17 cellular contexts compared by ENCODE assay signal in genomic region chr1:202101182-202101581, GRCh38. TPM values are rescaled to one million over a fixed set of nuclear protein-coding genes. Genes with fewer than 3 reads are reported as not detected.
A peak's percentile ranks its signal among the peaks of the same experiment; 100 is the strongest.
DNase-seq lines count a peak whose midpoint lies in the region; ATAC-seq, FAIRE-seq and TF ChIP-seq lines count a peak whose summit lies in the region.
"Had no signal": no experiment of that assay in that cellular context is flagged by ENCODE, and none has a peak within 500 bp of the region (broad histone marks: within the 10 kb centered on the region; RNA-seq: fewer than 3 reads in every experiment).

No MANE protein-coding gene starts in this region.

- H3K36me3 ChIP-seq in uterus: no peaks in the 10 kb centered on the region
- H3K36me3 ChIP-seq: right lobe of liver, thoracic aorta had no signal

- intact Hi-C loops in Calu3 (cut with micrococcal nuclease; ENCODE audit: unreplicated experiment): loop anchor here (2.0 kb wide), 1 partner anchor 18 kb away; no protein-coding TSS in a partner anchor
- intact Hi-C loops in uterus (cut with DNase I; ENCODE audit: low total_unique reads): no loop called here

- FAIRE-seq in A549 (lab: Jason Lieb, UNC): no peak
- FAIRE-seq: astrocyte had no signal

- H3K27ac Mint-ChIP-seq in Calu3 (ENCODE audit: unreplicated experiment) (peak overlapping the region; percentile 92), HFFc6 (no peak overlapping the region)
- H3K27ac Mint-ChIP-seq: activated naive CD4-positive, alpha-beta T cell treated with anti-CD3 and anti-CD28 coated beads for 36 hours; T-helper 1 cell treated with Interleukin-12 subunit alpha and Interleukin-12 subunit beta and Interleukin-4 antibody, amounts not matched to agents 30 μg/mL and 1 μg/mL, for 36 hours had no signal

- no peaks in the 10 kb centered on the region for H3K27me3 ChIP-seq in foreskin keratinocyte
- no peaks in the 10 kb centered on the region for H3K27me3 ChIP-seq in uterus
- H3K27me3 ChIP-seq: right lobe of liver had no signal

- TF ChIP-seq RAD21 in A549 (conservative IDR thresholded peaks at IDR 0.05 in 1 of 2, IDR thresholded peaks at IDR 0.05 in 1 of 2): peak; percentile 34 to 40; a peak in 3 of 5 replicates

- peak in 1 of 2 experiments; percentile 64 for DNase-seq in A549 (ENCODE audit: low read depth in 1 of 2, low spot score in 1 of 2)
- DNase-seq in Calu3: peak; percentile 80
- peak; percentile 39 for DNase-seq in NCI-H226
- no peak for DNase-seq in foreskin keratinocyte
- no peak for DNase-seq in uterus
- no peak for DNase-seq in HFFc6
- DNase-seq: activated CD4-positive, CD25-positive, alpha-beta regulatory T cell treated with anti-CD3 and anti-CD28 coated beads, Interleukin-2, amount 50 U/mL, for 72 hours; activated naive CD4-positive, alpha-beta T cell treated with anti-CD3 and anti-CD28 coated beads for 36 hours; DND-41; mesenchymal stem cell; right lobe of liver had no signal

- peak overlapping the region; percentile 22; the same call in 2 of the 3 replicates for H3K4me2 ChIP-seq in A549

- H3K27ac ChIP-seq in A549 (peak overlapping the region; percentile 53 to 75; a peak in 5 of 6 replicates), foreskin keratinocyte (no peak overlapping the region), uterus (no peak overlapping the region)
- H3K27ac ChIP-seq: right lobe of liver, thoracic aorta had no signal

- no TSS peak for BruUV-seq in Calu3 (replicated peaks; lab: Mats Ljungman, UMichigan)

- CTCF ChIA-PET in A549 (lab: Yijun Ruan, JAX): interaction anchor here (0.6 to 3.2 kb wide), 11 partner anchors 10 to 101 kb away, joined by 3 to 13 read pairs (median 5); partner anchors contain the start of genes ELF3 and GPR37L1
- CTCF ChIA-PET in Calu3 (lab: Charles Lee): interaction anchor here (0.9 to 2.0 kb wide), 9 partner anchors 12 to 101 kb away, joined by 3 to 10 read pairs (median 6); no protein-coding TSS in a partner anchor

- TF ChIP-seq EP300 in A549 (IDR thresholded peaks at IDR 0.05): no peak

- H3K4me3 Mint-ChIP-seq in Calu3 (ENCODE audit: low read depth, unreplicated experiment): peak overlapping the region; percentile 27
- H3K4me3 Mint-ChIP-seq in HFFc6: no peak overlapping the region
- H3K4me3 Mint-ChIP-seq: activated naive CD4-positive, alpha-beta T cell treated with anti-CD3 and anti-CD28 coated beads for 36 hours; T-helper 1 cell treated with Interleukin-12 subunit alpha and Interleukin-12 subunit beta and Interleukin-4 antibody, amounts not matched to agents 30 μg/mL and 1 μg/mL, for 36 hours had no signal

- H3K27me3 Mint-ChIP-seq in Calu3 (ENCODE audit: unreplicated experiment) (no peaks in the 10 kb centered on the region), HFFc6 (ENCODE audit: insufficient read depth) (peaks cover 15% of the 10 kb centered on the region)

- TF ChIP-seq CTCF in A549 (IDR thresholded peaks at IDR 0.05) (peak; percentile 26; the same call in 1 of the 3 replicates), Calu3 (IDR thresholded peaks at IDR 0.05; ENCODE audit: unreplicated experiment) (no peak), foreskin keratinocyte (conservative IDR thresholded peaks at IDR 0.05) (peak; percentile 12), uterus (IDR thresholded peaks at IDR 0.05) (no peak), HFFc6 (IDR thresholded peaks at IDR 0.05) (no peak)

- peaks cover 23% of the 10 kb centered on the region for H3K36me3 Mint-ChIP-seq in Calu3 (ENCODE audit: insufficient read depth, unreplicated experiment)
- no peaks in the 10 kb centered on the region for H3K36me3 Mint-ChIP-seq in HFFc6 (ENCODE audit: low read depth)

- H3K9me3 ChIP-seq in A549: no peaks in the 10 kb centered on the region
- no peaks in the 10 kb centered on the region for H3K9me3 ChIP-seq in uterus
- H3K9me3 ChIP-seq: right lobe of liver, thoracic aorta had no signal

- TF ChIP-seq POLR2A in A549 (IDR thresholded peaks at IDR 0.05; ENCODE audit: low read length) (no peak), uterus (IDR thresholded peaks at IDR 0.05) (no peak)

- H3K4me3 ChIP-seq in A549 (no peak overlapping the region), uterus (no peak overlapping the region)
- H3K4me3 ChIP-seq: right lobe of liver, thoracic aorta had no signal

- H3K4me1 Mint-ChIP-seq in Calu3 (ENCODE audit: low read depth, unreplicated experiment): peaks cover 40% of the 10 kb centered on the region
- peaks cover 16% of the 10 kb centered on the region for H3K4me1 Mint-ChIP-seq in HFFc6 (ENCODE audit: low read depth)

- H3K4me1 ChIP-seq in A549: peaks cover 30% of the 10 kb centered on the region
- H3K4me1 ChIP-seq in foreskin keratinocyte: peaks cover 10% of the 10 kb centered on the region
- no peaks in the 10 kb centered on the region for H3K4me1 ChIP-seq in uterus
- H3K4me1 ChIP-seq: right lobe of liver had no signal

- POLR2A ChIA-PET in A549 (lab: Yijun Ruan, JAX): interaction anchor here (1.0 kb wide), 1 partner anchor 91 kb away, joined by 4 read pairs; the partner anchor contains the start of gene ELF3

- peak in 1 of 2 experiments; percentile 28; a peak in 3 of 6 replicates for ATAC-seq in A549
- no peak for ATAC-seq in foreskin keratinocyte
- no peak for ATAC-seq in HG03378 (IDR thresholded peaks at IDR 0.05; ENCODE audit: unreplicated experiment)
- ATAC-seq in HG02885 (IDR thresholded peaks at IDR 0.05; ENCODE audit: poor library complexity, unreplicated experiment): no peak

- 32% methylated on average over 4 of the region's 4 CpGs for WGBS in A549 (ENCODE audit: missing lambda C conversion rate)

- no peaks in the 10 kb centered on the region for H3K9me3 Mint-ChIP-seq in Calu3 (ENCODE audit: low read depth, unreplicated experiment)
- H3K9me3 Mint-ChIP-seq in HFFc6: no peaks in the 10 kb centered on the region
- H3K9me3 Mint-ChIP-seq: activated naive CD4-positive, alpha-beta T cell treated with anti-CD3 and anti-CD28 coated beads for 36 hours; T-helper 1 cell treated with Interleukin-12 subunit alpha and Interleukin-12 subunit beta and Interleukin-4 antibody, amounts not matched to agents 30 μg/mL and 1 μg/mL, for 36 hours had no signal

TF ChIP-seq in A549, 52 proteins besides CTCF, POLR2A, EP300 and RAD21:
- TF ChIP-seq SMC3 (IDR thresholded peaks at IDR 0.05) (peak; percentile 21; the same call in 1 of the 3 replicates), CEBPB (IDR thresholded peaks at IDR 0.05) (no peak)

RNA-seq across cellular contexts. Expression of gene GPR37L1, which starts 21.5 kb away (rescaled TPM):
- polyA plus RNA-seq in A549 (2011; rRNA removed) (0.13 and 0.15 TPM in 2 replicates), A549 (2017; fragmentation: RNase III; extraction: RNeasy Plus Mini Kit Qiagen cat#74134 plus additional on column Dnase treatment) (0.08 to 0.09 TPM (median 0.09 TPM) in 3 replicates), foreskin keratinocyte (0.01 and 0.02 TPM in 2 replicates)
- 0.08 and 0.12 TPM in 2 replicates for polyA plus RNA-seq in A549 (2012; cell fraction: cytosol; rRNA removed)
- 0.24 and 0.27 TPM in 2 replicates for polyA plus RNA-seq in A549 (2012; cell fraction: nucleus; rRNA removed)
- polyA minus RNA-seq in A549 (2011; rRNA and poly(A)+ RNA removed): 0.15 and 0.21 TPM in 2 replicates
- total RNA-seq in Calu3 (2022) (0.12 and 0.22 TPM in 2 replicates), foreskin keratinocyte (0.03 TPM in 1 of 2 replicates, not detected in the other), uterus (under 1 TPM in 2 of 4 donors, not detected in 2; 0.09 to 0.21 TPM)
- not detected for total RNA-seq in HFFc6 (2021; fragmentation: NEBNext Ultra II Directional; extraction: Animal tissue kit (Norgen Biotek cat#: 25700))
- total RNA-seq: activated naive CD4-positive, alpha-beta T cell treated with anti-CD3 and anti-CD28 coated beads for 36 hours; astrocyte; thoracic aorta had no signal
- polyA plus RNA-seq: BJ had no signal

RNA-seq across cellular contexts. Expression of gene ARL8A, which starts 43.4 kb away (rescaled TPM):
- 49.8 and 57.8 TPM in 2 replicates for polyA plus RNA-seq in A549 (2011; rRNA removed)
- polyA plus RNA-seq in A549 (2012; cell fraction: cytosol; rRNA removed): 31.8 and 37.2 TPM in 2 replicates
- 30.9 and 32.5 TPM in 2 replicates for polyA plus RNA-seq in A549 (2012; cell fraction: nucleus; rRNA removed)
- polyA plus RNA-seq in A549 (2017; fragmentation: RNase III; extraction: RNeasy Plus Mini Kit Qiagen cat#74134 plus additional on column Dnase treatment): 18.0 to 25.6 TPM (median 23.4 TPM) in 3 replicates
- polyA minus RNA-seq in A549 (2011; rRNA and poly(A)+ RNA removed): 26.5 and 50.1 TPM in 2 replicates
- 64.1 and 66.9 TPM in 2 replicates for total RNA-seq in Calu3 (2022)
- total RNA-seq in foreskin keratinocyte: 21.9 and 26.0 TPM in 2 replicates
- 28.7 and 28.8 TPM in 2 replicates for polyA plus RNA-seq in foreskin keratinocyte
- 10 to 100 TPM in 3 of 4 donors, 1 to 10 TPM in 1; 4.6 to 86.2 (median 18.7) TPM for total RNA-seq in uterus
- total RNA-seq in HFFc6 (2021; fragmentation: NEBNext Ultra II Directional; extraction: Animal tissue kit (Norgen Biotek cat#: 25700)): 10 to 100 TPM; 44.6 to 60.7 (median 48.6) TPM

RNA-seq across cellular contexts. Expression of gene PTPN7, which starts 59.2 kb away (rescaled TPM):
- polyA plus RNA-seq in A549 (2011; rRNA removed) (0.08 TPM in 1 of 2 replicates, not detected in the other), A549 (2017; fragmentation: RNase III; extraction: RNeasy Plus Mini Kit Qiagen cat#74134 plus additional on column Dnase treatment) (not detected in 3 replicates), foreskin keratinocyte (not detected in 2 replicates)
- polyA plus RNA-seq in A549 (2012; cell fraction: cytosol; rRNA removed): 0.03 and 0.07 TPM in 2 replicates
- 0.06 TPM in 1 of 2 replicates, not detected in the other for polyA plus RNA-seq in A549 (2012; cell fraction: nucleus; rRNA removed)
- polyA minus RNA-seq in A549 (2011; rRNA and poly(A)+ RNA removed): not detected in 2 replicates
- total RNA-seq in Calu3 (2022) (not detected in 2 replicates), foreskin keratinocyte (not detected in 2 replicates), uterus (1 to 10 TPM in 2 of 4 donors, under 1 TPM in 1, not detected in 1; 0.79 to 8.5 (median 1.8) TPM)
- total RNA-seq in HFFc6 (2021; fragmentation: NEBNext Ultra II Directional; extraction: Animal tissue kit (Norgen Biotek cat#: 25700)): not detected
- polyA plus RNA-seq: BJ had no signal

Comparison
In these comparisons a context has a peak if more than half of its experiments do, and no peak if none do; other contexts are left out.
1. DNase-seq: peak in Calu3 (single experiment) and NCI-H226 (single experiment); none in foreskin keratinocyte (0 of 2), uterus (0 of 2) and HFFc6 (single experiment).
2. H3K27ac ChIP-seq: peak in A549 (2 of 2); none in foreskin keratinocyte (single experiment) and uterus (0 of 2).
3. CTCF ChIP-seq: peak in A549 (single experiment) and foreskin keratinocyte (single experiment); none in Calu3 (single experiment), uterus (0 of 4) and HFFc6 (single experiment).